ENCODE assay signal across 14 cellular contexts in genomic region chr5:662751-663435, GRCh38.
"Had no signal": no experiment of that assay in that cellular context is flagged by ENCODE, and none has a peak within 500 bp of the region (broad histone marks: within the 10 kb centered on the region; RNA-seq: fewer than 3 reads in every experiment).

No MANE protein-coding gene starts in this region.

- DNase-seq: activated CD4-positive, alpha-beta T cell treated with anti-CD3 and anti-CD28 coated beads for 48 hours; activated CD8-positive, alpha-beta T cell treated with anti-CD3 and anti-CD28 coated beads for 36 hours; activated naive CD4-positive, alpha-beta T cell; activated naive CD8-positive, alpha-beta T cell treated with anti-CD3 and anti-CD28 coated beads for 36 hours; activated T-cell treated with anti-CD3 and anti-CD28 coated beads, Interleukin-2, amount 50 U/mL, for 1 hour; brain microvascular endothelial cell; immature natural killer cell; nephron progenitor cell; stimulated activated CD4-positive, alpha-beta T cell treated with anti-CD3 and anti-CD28 coated beads, Interleukin-4, amount 100 ng/mL, for 1 hour; stimulated activated naive CD8-positive, alpha-beta T cell treated with anti-CD3 and anti-CD28 coated beads, Interleukin-15, amount 100 ng/mL, for 72 hours had no signal

- ATAC-seq: activated CD8-positive, alpha-beta T cell treated with anti-CD3 and anti-CD28 coated beads for 36 hours; activated T-helper 17 cell treated with anti-CD3 and anti-CD28 coated beads, Interleukin-2, amount 50 U/mL, for 72 hours; stimulated activated naive CD8-positive, alpha-beta T cell treated with anti-CD3 and anti-CD28 coated beads, Interleukin-15, amount 100 ng/mL, for 72 hours had no signal

- H3K27me3 ChIP-seq: brain microvascular endothelial cell had no signal

- H3K9me3 ChIP-seq: thoracic aorta had no signal

- H3K27ac ChIP-seq: brain microvascular endothelial cell, coronary artery, skin epidermis, thoracic aorta had no signal

- H3K4me3 ChIP-seq: coronary artery, skin epidermis, thoracic aorta had no signal
